In the genomic region with DNA sequence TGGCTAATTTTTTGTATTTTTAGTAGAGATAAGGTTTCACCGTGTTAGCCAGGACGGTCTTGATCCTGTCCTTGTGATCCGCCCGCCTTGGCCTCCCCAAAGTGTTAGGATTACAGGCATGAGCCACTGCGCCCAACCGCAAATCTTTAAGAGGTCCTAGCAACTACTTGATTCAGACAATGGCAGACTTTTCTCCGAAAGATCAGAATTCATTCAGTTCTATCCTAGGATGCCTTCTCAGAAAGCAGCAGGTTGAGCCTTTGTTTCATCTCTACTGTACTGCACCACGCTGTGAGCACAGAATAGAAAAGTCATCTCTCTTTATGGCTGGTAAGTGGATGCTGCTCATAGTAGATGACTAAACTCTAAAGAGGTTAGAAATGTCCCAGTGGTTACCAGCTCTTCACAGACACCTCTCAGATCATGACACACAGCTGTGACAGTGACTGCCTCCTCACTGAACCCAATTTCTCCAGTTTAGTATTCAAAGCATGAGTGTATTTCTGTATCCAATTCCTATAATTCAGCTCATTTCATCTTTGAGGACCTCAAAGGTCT, we compare ENCODE assay signal across 10 cellular contexts. TPM values are rescaled to one million over a fixed set of nuclear protein-coding genes. Genes with fewer than 3 reads are reported as not detected.
DNase-seq lines count a peak whose midpoint lies in the region; ATAC-seq and TF ChIP-seq lines count a peak whose summit lies in the region.
"Had no signal": no experiment of that assay in that cellular context is flagged by ENCODE, and none has a peak within 500 bp of the region (broad histone marks: within the 10 kb centered on the region; RNA-seq: fewer than 3 reads in every experiment).

No MANE protein-coding gene starts in this region.

- DNase-seq in activated CD4-positive, alpha-beta T cell treated with anti-CD3 and anti-CD28 coated beads for 36 hours = peak; percentile 49
- DNase-seq in activated CD4-positive, alpha-beta T cell treated with anti-CD3 and anti-CD28 coated beads, Interleukin-2, amount 50 U/mL, for 1 hour = no peak
- no peak for DNase-seq in glutamatergic neuron
- DNase-seq in effector CD8-positive, alpha-beta T cell (lab: John Stamatoyannopoulos, UW) = no peak
- DNase-seq in left colon = no peak
- DNase-seq: activated B cell treated with CpG ODN at 0.5 μM for 24 hours, MM.1S had no signal

- H3K36me3 Mint-ChIP-seq in activated CD4-positive, alpha-beta T cell treated with anti-CD3 and anti-CD28 coated beads for 36 hours (ENCODE audit: low read depth) = no peaks in the 10 kb centered on the region
- H3K36me3 Mint-ChIP-seq in glutamatergic neuron (ENCODE audit: unreplicated experiment) = no peaks in the 10 kb centered on the region

- no peak overlapping the region for H3K4me3 Mint-ChIP-seq in activated CD4-positive, alpha-beta T cell treated with anti-CD3 and anti-CD28 coated beads for 36 hours
- H3K4me3 Mint-ChIP-seq in glutamatergic neuron (ENCODE audit: unreplicated experiment) = no peak overlapping the region
- H3K4me3 Mint-ChIP-seq: activated B cell treated with CpG ODN at 0.5 μM for 24 hours had no signal

- POLR2A ChIA-PET in activated CD4-positive, alpha-beta T cell treated with anti-CD3 and anti-CD28 coated beads for 36 hours (lab: Charles Lee) = interaction anchor here (1.0 kb wide), 1 partner anchor 79 kb away, joined by 3 read pairs; no protein-coding TSS in a partner anchor

- H3K27me3 Mint-ChIP-seq in activated CD4-positive, alpha-beta T cell treated with anti-CD3 and anti-CD28 coated beads for 36 hours = peaks cover 2% of the 10 kb centered on the region
- H3K27me3 Mint-ChIP-seq in glutamatergic neuron (ENCODE audit: unreplicated experiment) = peaks cover 2% of the 10 kb centered on the region

- intact Hi-C loops in activated CD4-positive, alpha-beta T cell treated with anti-CD3 and anti-CD28 coated beads for 36 hours (cut with DNase I, micrococcal nuclease) = loop anchor here (1.0 to 10.0 kb wide), 2 partner anchors 30 to 1059 kb away; partner anchors contain the start of gene TBC1D32 (in 1 of the 2)
- intact Hi-C loops in left colon (cut with DNase I, micrococcal nuclease) = no loop called here

- H3K4me1 Mint-ChIP-seq in activated CD4-positive, alpha-beta T cell treated with anti-CD3 and anti-CD28 coated beads for 36 hours = peaks cover 16% of the 10 kb centered on the region
- H3K4me1 Mint-ChIP-seq in glutamatergic neuron (ENCODE audit: low read depth, unreplicated experiment) = no peaks in the 10 kb centered on the region
- H3K4me1 Mint-ChIP-seq: activated B cell treated with CpG ODN at 0.5 μM for 24 hours had no signal

- H3K27ac Mint-ChIP-seq in activated CD4-positive, alpha-beta T cell treated with anti-CD3 and anti-CD28 coated beads for 36 hours = peak overlapping the region; percentile 63
- H3K27ac Mint-ChIP-seq in glutamatergic neuron (ENCODE audit: unreplicated experiment) = peak overlapping the region; percentile 9
- H3K27ac Mint-ChIP-seq: activated B cell treated with CpG ODN at 0.5 μM for 24 hours had no signal

- CTCF ChIA-PET in activated CD4-positive, alpha-beta T cell treated with anti-CD3 and anti-CD28 coated beads for 36 hours (lab: Charles Lee) = interaction anchor here (0.6 to 1.9 kb wide), 4 partner anchors 10 to 137 kb away, joined by 3 to 8 read pairs (median 4); partner anchors contain the start of gene SERINC1

- TF ChIP-seq CTCF in glutamatergic neuron (IDR thresholded peaks at IDR 0.05; ENCODE audit: partially characterized antibody, unreplicated experiment) = no peak

- no peaks in the 10 kb centered on the region for H3K9me3 Mint-ChIP-seq in activated CD4-positive, alpha-beta T cell treated with anti-CD3 and anti-CD28 coated beads for 36 hours (ENCODE audit: low read depth)
- no peaks in the 10 kb centered on the region for H3K9me3 Mint-ChIP-seq in glutamatergic neuron (ENCODE audit: unreplicated experiment)
- H3K9me3 Mint-ChIP-seq: activated B cell treated with CpG ODN at 0.5 μM for 24 hours had no signal

- peak; percentile 99 for ATAC-seq in activated CD4-positive, alpha-beta T cell treated with anti-CD3 and anti-CD28 coated beads for 36 hours
- ATAC-seq in GM21529 (IDR thresholded peaks at IDR 0.05; ENCODE audit: unreplicated experiment) = peak; percentile 64
- ATAC-seq in HG03342 (IDR thresholded peaks at IDR 0.05; ENCODE audit: unreplicated experiment) = peak; percentile 55
- ATAC-seq in HG03457 (IDR thresholded peaks at IDR 0.05; ENCODE audit: unreplicated experiment) = no peak
- ATAC-seq in left colon = no peak

RNA-seq across cellular contexts. Expression of gene HSF2, which starts 6.0 kb away (rescaled TPM):
- total RNA-seq in activated CD4-positive, alpha-beta T cell treated with anti-CD3 and anti-CD28 coated beads for 36 hours = 10 to 100 TPM; 18.1 to 20.6 TPM
- total RNA-seq in glutamatergic neuron (ENCODE audit: unreplicated experiment) = 25.4 TPM
- 1 to 10 TPM; 4.0 to 5.8 TPM for total RNA-seq in left colon

Comparison
In these comparisons a context has a peak if more than half of its experiments do, and no peak if none do; other contexts are left out.
1. ATAC-seq: peak in activated CD4-positive, alpha-beta T cell treated with anti-CD3 and anti-CD28 coated beads for 36 hours (single experiment), GM21529 (single experiment) and HG03342 (single experiment); none in HG03457 (single experiment) and left colon (single experiment).
2. intact Hi-C loops: an anchor here in activated CD4-positive, alpha-beta T cell treated with anti-CD3 and anti-CD28 coated beads for 36 hours (1.0 to 10.0 kb wide); none called in left colon.